ENCODE assay signal across 1 cellular context in the genomic region with DNA sequence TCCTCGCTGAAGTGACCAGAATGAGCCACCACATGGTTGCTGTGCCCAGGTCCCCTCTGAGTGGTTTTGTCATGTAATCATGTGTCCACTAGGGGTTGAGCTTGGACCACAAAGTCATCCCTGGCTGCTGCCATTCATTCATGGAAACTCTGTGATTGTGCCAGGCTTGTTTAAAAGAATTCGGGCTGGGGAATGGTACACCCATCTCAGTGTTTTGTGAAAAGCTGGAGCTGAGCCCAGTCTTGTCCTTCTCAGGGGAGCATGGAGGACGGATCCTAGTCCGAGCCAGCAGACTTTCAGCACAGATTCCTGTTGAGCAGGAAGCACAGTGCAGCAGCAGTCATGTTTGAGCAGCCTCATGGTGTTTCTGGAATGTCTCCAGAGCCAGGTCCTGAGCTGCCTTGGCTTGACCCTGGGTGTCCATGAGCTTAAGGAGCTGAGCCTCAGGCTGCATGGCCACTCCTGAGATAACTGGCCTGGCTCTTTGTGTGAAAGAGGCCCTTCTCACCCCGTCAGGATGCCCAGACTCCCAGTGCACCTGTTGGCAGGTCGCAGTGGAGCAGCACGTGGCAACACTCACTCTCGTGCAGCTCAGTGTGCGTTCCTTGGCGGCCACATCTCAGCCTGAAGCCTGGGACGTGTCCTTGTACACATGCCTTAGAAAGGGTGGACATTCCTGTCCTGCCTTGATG.
TF ChIP-seq lines count a peak whose summit lies in the region.

No MANE protein-coding gene starts in this region.

TF ChIP-seq in HCT116, 20 proteins besides CTCF, POLR2A, EP300 and RAD21 (continued from another document):
- no peak for TF ChIP-seq SRF (IDR thresholded peaks at IDR 0.05; ENCODE audit: low read depth)
- TF ChIP-seq JUND (IDR thresholded peaks at IDR 0.05): no peak
- TF ChIP-seq, protein P1, sequence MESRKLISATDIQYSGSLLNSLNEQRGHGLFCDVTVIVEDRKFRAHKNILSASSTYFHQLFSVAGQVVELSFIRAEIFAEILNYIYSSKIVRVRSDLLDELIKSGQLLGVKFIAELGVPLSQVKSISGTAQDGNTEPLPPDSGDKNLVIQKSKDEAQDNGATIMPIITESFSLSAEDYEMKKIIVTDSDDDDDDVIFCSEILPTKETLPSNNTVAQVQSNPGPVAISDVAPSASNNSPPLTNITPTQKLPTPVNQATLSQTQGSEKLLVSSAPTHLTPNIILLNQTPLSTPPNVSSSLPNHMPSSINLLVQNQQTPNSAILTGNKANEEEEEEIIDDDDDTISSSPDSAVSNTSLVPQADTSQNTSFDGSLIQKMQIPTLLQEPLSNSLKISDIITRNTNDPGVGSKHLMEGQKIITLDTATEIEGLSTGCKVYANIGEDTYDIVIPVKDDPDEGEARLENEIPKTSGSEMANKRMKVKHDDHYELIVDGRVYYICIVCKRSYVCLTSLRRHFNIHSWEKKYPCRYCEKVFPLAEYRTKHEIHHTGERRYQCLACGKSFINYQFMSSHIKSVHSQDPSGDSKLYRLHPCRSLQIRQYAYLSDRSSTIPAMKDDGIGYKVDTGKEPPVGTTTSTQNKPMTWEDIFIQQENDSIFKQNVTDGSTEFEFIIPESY (IDR thresholded peaks at IDR 0.05; ENCODE audit: extremely low read depth, insufficient replicate concordance, low read length): no peak
TF ChIP-seq in HCT116: peak in this region for 0.
